18 cellular contexts compared by ENCODE assay signal in the genomic region with DNA sequence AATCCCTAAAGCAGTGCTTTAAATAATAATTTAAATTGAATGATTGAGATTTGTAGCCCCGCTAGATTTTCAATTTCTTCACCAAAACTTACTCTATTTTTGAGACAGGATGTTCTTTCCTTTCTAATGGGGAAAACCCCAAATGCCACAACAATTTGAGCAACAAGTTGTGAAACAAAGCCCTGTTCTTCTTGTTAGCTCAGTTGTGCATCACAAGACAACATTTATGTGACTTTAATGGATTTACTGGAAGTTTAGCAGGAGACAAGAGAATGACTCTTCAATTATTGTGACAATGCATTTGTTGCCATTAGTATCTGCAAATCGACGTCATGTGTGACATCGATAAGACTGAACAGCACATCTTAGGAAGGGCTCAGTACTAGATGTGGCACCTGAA.
DNase-seq lines count a peak whose midpoint lies in the region; ATAC-seq, FAIRE-seq and TF ChIP-seq lines count a peak whose summit lies in the region.
"Had no signal": no experiment of that assay in that cellular context is flagged by ENCODE, and none has a peak within 500 bp of the region (broad histone marks: within the 10 kb centered on the region; RNA-seq: fewer than 3 reads in every experiment).

No MANE protein-coding gene starts in this region.

- H3K9me3 ChIP-seq in BLaER1 treated with 17β-estradiol and CSF1 and Interleukin-3, amounts not matched to agents 10 nM and 100 nM (replicated peaks in 1 of 11): peaks cover 0 to 5% (median 0%) of the 10 kb centered on the region in 11 experiments; a peak in 2 of 22 replicates
- H3K9me3 ChIP-seq: BE2C, SJSA1 had no signal

- no peak for TF ChIP-seq CTCF in D721Med (IDR thresholded peaks at IDR 0.05; ENCODE audit: insufficient read depth, missing control alignments)

- no peaks in the 10 kb centered on the region for H4K20me1 ChIP-seq in BLaER1 treated with 17β-estradiol and CSF1 and Interleukin-3, amounts not matched to agents 10 nM and 100 nM

- peak overlapping the region in 7 of 11 experiments; percentile 47 to 78 (median 72); a peak in 13 of 22 replicates for H3K9ac ChIP-seq in BLaER1 treated with 17β-estradiol and CSF1 and Interleukin-3, amounts not matched to agents 10 nM and 100 nM

- no peaks in the 10 kb centered on the region for H3K27me3 ChIP-seq in BLaER1 treated with 17β-estradiol and CSF1 and Interleukin-3, amounts not matched to agents 10 nM and 100 nM
- H3K27me3 ChIP-seq: BE2C, SJSA1 had no signal

- H3K4me3 ChIP-seq in BLaER1 treated with 17β-estradiol and CSF1 and Interleukin-3, amounts not matched to agents 10 nM and 100 nM: peak overlapping the region in 4 of 10 experiments; percentile 6 to 26 (median 8); a peak in 4 of 20 replicates
- H3K4me3 ChIP-seq: SJSA1 had no signal

- DNase-seq in OCI-M1 (lab: John Stamatoyannopoulos, UW) (peak; percentile 26), fibroblast of gingiva (ENCODE audit: low read depth) (peak; percentile 80), pons (ENCODE audit: low spot score) (peak; percentile 43), D721Med (ENCODE audit: insufficient read length, low spot score) (no peak), posterior cingulate gyrus (no peak)
- DNase-seq: BE2C, DMS153, HFFc6, KG1, MM.1S, NCI-H1417 treated with DMSO at 0.1 percent for 48 hours, NCI-H2107, NCI-H226, NCI-H526 treated with DMSO at 0.1 percent for 48 hours, PC-3 had no signal

- H3K4me1 ChIP-seq in BLaER1 treated with 17β-estradiol and CSF1 and Interleukin-3, amounts not matched to agents 10 nM and 100 nM: peaks cover 6 to 41% (median 26%) of the 10 kb centered on the region in 10 experiments; a peak in 18 of 20 replicates
- H3K4me1 ChIP-seq: BE2C had no signal

- H3K27ac ChIP-seq in BLaER1 treated with 17β-estradiol and CSF1 and Interleukin-3, amounts not matched to agents 10 nM and 100 nM: peak overlapping the region in 10 of 11 experiments; percentile 48 to 95 (median 80); a peak in 19 of 22 replicates
- H3K27ac ChIP-seq: SJSA1 had no signal

- no peaks in the 10 kb centered on the region for H3K36me3 ChIP-seq in BLaER1 treated with 17β-estradiol and CSF1 and Interleukin-3, amounts not matched to agents 10 nM and 100 nM
- H3K36me3 ChIP-seq: BE2C, SJSA1 had no signal

- intact Hi-C loops in posterior cingulate gyrus (cut with DNase I): no loop called here

- peak overlapping the region; percentile 2 to 95 (median 77); a peak in 21 of 22 replicates for H3K4me2 ChIP-seq in BLaER1 treated with 17β-estradiol and CSF1 and Interleukin-3, amounts not matched to agents 10 nM and 100 nM

- ATAC-seq in GM19452 (IDR thresholded peaks at IDR 0.05; ENCODE audit: unreplicated experiment): no peak
- ATAC-seq: PC-3 had no signal

- no peak for FAIRE-seq in D721Med (lab: Jason Lieb, UNC)

Comparison
In these comparisons a context has a peak if more than half of its experiments do, and no peak if none do; other contexts are left out.
1. DNase-seq: peak in OCI-M1 (single experiment), fibroblast of gingiva (single experiment) and pons (single experiment); none in D721Med (single experiment) and posterior cingulate gyrus (0 of 10).